In genomic region chr12:42125372-42125767, GRCh38 we compare ENCODE assay signal across 21 cellular contexts. TPM values are rescaled to one million over a fixed set of nuclear protein-coding genes. Genes with fewer than 3 reads are reported as not detected.
A peak's percentile ranks its signal among the peaks of the same experiment; 100 is the strongest.
DNase-seq lines count a peak whose midpoint lies in the region; ATAC-seq, FAIRE-seq and TF ChIP-seq lines count a peak whose summit lies in the region.
"Had no signal": no experiment of that assay in that cellular context is flagged by ENCODE, and none has a peak within 500 bp of the region (broad histone marks: within the 10 kb centered on the region; RNA-seq: fewer than 3 reads in every experiment).

No MANE protein-coding gene starts in this region.

- H2BK5ac ChIP-seq in IMR-90 (ENCODE audit: low read depth, low read length, poor library complexity, severe bottlenecking): no peak overlapping the region

- in situ Hi-C loops in IMR-90 (cut with MboI; ENCODE audit: low sequenced_read_pairs): loop anchor here (10.0 kb wide), 1 partner anchor 439 kb away; no protein-coding TSS in a partner anchor

- H2BK20ac ChIP-seq in IMR-90 (ENCODE audit: low read depth, low read length): no peak overlapping the region

- no peak for TF ChIP-seq CTCF in IMR-90 (conservative IDR thresholded peaks at IDR 0.05; ENCODE audit: low read depth, low read length)
- TF ChIP-seq CTCF in activated B cell treated with CpG ODN at 0.5 μM for 24 hours (IDR thresholded peaks at IDR 0.05): no peak

- H3K27ac Mint-ChIP-seq in activated B cell treated with CpG ODN at 0.5 μM for 24 hours: no peak overlapping the region
- no peak overlapping the region for H3K27ac Mint-ChIP-seq in naive thymus-derived CD4-positive, alpha-beta T cell
- H3K27ac Mint-ChIP-seq: activated CD8-positive, alpha-beta T cell treated with anti-CD3 and anti-CD28 coated beads for 36 hours; CD8-positive, alpha-beta T cell; dendritic cell treated with granulocyte-macrophage colony-stimulating factor and Interleukin-4, amounts not matched to agents 40 ng/mL and 50 ng/mL, for 4 days; nephron progenitor cell had no signal

- no peak overlapping the region for H3K27ac ChIP-seq in IMR-90 (ENCODE audit: insufficient read depth, low read length)
- no peak overlapping the region for H3K27ac ChIP-seq in naive thymus-derived CD4-positive, alpha-beta T cell (ENCODE audit: low read depth, low read length)
- H3K27ac ChIP-seq: transverse colon had no signal

- H4K8ac ChIP-seq in IMR-90 (ENCODE audit: low read depth in 2 of 2, low read length in 2 of 2): no peak overlapping the region

- H3K27me3 ChIP-seq in IMR-90 (ENCODE audit: control insufficient read depth, insufficient read depth, low read length): no peaks in the 10 kb centered on the region
- H3K27me3 ChIP-seq in naive thymus-derived CD4-positive, alpha-beta T cell (ENCODE audit: control insufficient read depth in 2 of 2, insufficient read depth in 2 of 2, low read length in 2 of 2): no peaks in the 10 kb centered on the region
- H3K27me3 ChIP-seq: transverse colon had no signal

- H2AFZ ChIP-seq in IMR-90 (replicated peaks; ENCODE audit: low read length, poor library complexity): no peak overlapping the region

- no peak overlapping the region for H3K4ac ChIP-seq in IMR-90 (ENCODE audit: low read depth, low read length)

- WGBS in IMR-90 (ENCODE audit: extremely low coverage in 2 of 2, insufficient read length in 1 of 2), 2 experiments: 14% methylated on average over 1 of the region's 1 CpG; no CpG with 5 or more reads in 1 of the 2 experiments

- H3K9me1 ChIP-seq in IMR-90 (ENCODE audit: insufficient read depth, low read length): peaks cover 5% of the 10 kb centered on the region; the same call in 1 of the 2 replicates

- H3K4me3 ChIP-seq in IMR-90 (ENCODE audit: insufficient read depth, low read depth, low read length): no peak overlapping the region
- no peak overlapping the region for H3K4me3 ChIP-seq in naive thymus-derived CD4-positive, alpha-beta T cell (ENCODE audit: low read length)
- H3K4me3 ChIP-seq: transverse colon had no signal

- H4K5ac ChIP-seq in IMR-90 (ENCODE audit: low read depth, low read length): no peak overlapping the region

- ATAC-seq in GM21619 (IDR thresholded peaks at IDR 0.05; ENCODE audit: unreplicated experiment) (peak; percentile 38), IMR-90 (ENCODE audit: low read depth) (peak; percentile 10; the same call in 1 of the 2 replicates), activated B cell treated with CpG ODN at 0.5 μM for 24 hours (ENCODE audit: low read depth) (peak; percentile 42)
- ATAC-seq in naive thymus-derived CD4-positive, alpha-beta T cell: peak; percentile 40
- ATAC-seq: activated CD8-positive, alpha-beta T cell treated with anti-CD3 and anti-CD28 coated beads for 36 hours; CD8-positive, alpha-beta T cell; Right ventricle myocardium inferior; sciatic nerve had no signal

- no peaks in the 10 kb centered on the region for H3K27me3 Mint-ChIP-seq in activated B cell treated with CpG ODN at 0.5 μM for 24 hours
- H3K27me3 Mint-ChIP-seq in naive thymus-derived CD4-positive, alpha-beta T cell: no peaks in the 10 kb centered on the region
- H3K27me3 Mint-ChIP-seq: activated CD8-positive, alpha-beta T cell treated with anti-CD3 and anti-CD28 coated beads for 36 hours; dendritic cell treated with granulocyte-macrophage colony-stimulating factor and Interleukin-4, amounts not matched to agents 40 ng/mL and 50 ng/mL, for 4 days had no signal

- TF ChIP-seq POLR2A in IMR-90 (IDR thresholded peaks at IDR 0.05; ENCODE audit: low read depth, low read length): no peak

- H3K9ac ChIP-seq in IMR-90 (ENCODE audit: low read depth, low read length): no peak overlapping the region

- no peak for FAIRE-seq in urothelium cell line (lab: Jason Lieb, UNC)
- FAIRE-seq: astrocyte had no signal

- no peak overlapping the region for H3K4me3 Mint-ChIP-seq in activated B cell treated with CpG ODN at 0.5 μM for 24 hours
- no peak overlapping the region for H3K4me3 Mint-ChIP-seq in naive thymus-derived CD4-positive, alpha-beta T cell
- H3K4me3 Mint-ChIP-seq: activated CD8-positive, alpha-beta T cell treated with anti-CD3 and anti-CD28 coated beads for 36 hours; CD8-positive, alpha-beta T cell; dendritic cell treated with granulocyte-macrophage colony-stimulating factor and Interleukin-4, amounts not matched to agents 40 ng/mL and 50 ng/mL, for 4 days; nephron progenitor cell had no signal

- H3K56ac ChIP-seq in IMR-90 (ENCODE audit: extremely low read depth, insufficient read depth, low read length): no peak overlapping the region

- no peaks in the 10 kb centered on the region; the same call in 1 of the 2 replicates for H3K4me1 ChIP-seq in IMR-90 (ENCODE audit: control insufficient read depth, insufficient read depth, low read length)
- H3K4me1 ChIP-seq in naive thymus-derived CD4-positive, alpha-beta T cell (ENCODE audit: control insufficient read depth in 2 of 2, insufficient read depth in 2 of 2, low read length in 2 of 2): no peaks in the 10 kb centered on the region

- intact Hi-C loops in IMR-90 (cut with micrococcal nuclease): loop anchor here (5.0 kb wide), 1 partner anchor 1212 kb away; no protein-coding TSS in a partner anchor
- intact Hi-C loops in activated B cell treated with CpG ODN at 0.5 μM for 24 hours (cut with micrococcal nuclease): loop anchor here (5.0 kb wide), 1 partner anchor 442 kb away; no protein-coding TSS in a partner anchor
- intact Hi-C loops in naive thymus-derived CD4-positive, alpha-beta T cell (cut with micrococcal nuclease): no loop called here

- H3K36me3 Mint-ChIP-seq in activated B cell treated with CpG ODN at 0.5 μM for 24 hours (ENCODE audit: low read depth): peaks cover 10% of the 10 kb centered on the region
- peaks cover 0 to 16% (median 3%) of the 10 kb centered on the region in 5 donors for H3K36me3 Mint-ChIP-seq in naive thymus-derived CD4-positive, alpha-beta T cell

- no peaks in the 10 kb centered on the region for H3K36me3 ChIP-seq in IMR-90 (ENCODE audit: control insufficient read depth, insufficient read depth, low read length)
- no peaks in the 10 kb centered on the region for H3K36me3 ChIP-seq in naive thymus-derived CD4-positive, alpha-beta T cell (ENCODE audit: control insufficient read depth in 2 of 3, insufficient read depth in 3 of 3, low read length in 3 of 3)
- H3K36me3 ChIP-seq: transverse colon had no signal

- H3K23ac ChIP-seq in IMR-90 (ENCODE audit: low read depth, low read length): no peak overlapping the region

- no peak overlapping the region for H3K14ac ChIP-seq in IMR-90 (replicated peaks; ENCODE audit: low read depth, low read length)

- no peaks in the 10 kb centered on the region for H3K9me3 ChIP-seq in IMR-90 (ENCODE audit: control insufficient read depth, insufficient read depth, low read length)
- H3K9me3 ChIP-seq in naive thymus-derived CD4-positive, alpha-beta T cell (ENCODE audit: control insufficient read depth in 2 of 3, low read length in 3 of 3): no peaks in the 10 kb centered on the region
- H3K9me3 ChIP-seq: transverse colon had no signal

- H4K91ac ChIP-seq in IMR-90 (ENCODE audit: insufficient read depth, low read depth, low read length): no peak overlapping the region

- H2AK9ac ChIP-seq in IMR-90 (replicated peaks; ENCODE audit: low read depth, low read length, poor library complexity): no peak overlapping the region

- H2BK120ac ChIP-seq in IMR-90 (ENCODE audit: low read depth, low read length): no peak overlapping the region

- H3K79me1 ChIP-seq in IMR-90 (ENCODE audit: low read depth in 1 of 2, low read length in 2 of 2): peaks cover 16 to 37% of the 10 kb centered on the region in 2 experiments; a peak in 2 of 4 replicates

- DNase-seq in IMR-90 (no peak), activated B cell treated with CpG ODN at 0.5 μM for 24 hours (no peak), NCI-H2107 treated with DMSO at 0.1 percent for 48 hours (lab: John Stamatoyannopoulos, UW; ENCODE audit: unreplicated experiment) (no peak), urothelium cell line (ENCODE audit: low spot score) (no peak)
- no peak for DNase-seq in naive thymus-derived CD4-positive, alpha-beta T cell
- no peak for DNase-seq in activated CD4-positive, alpha-beta T cell treated with anti-CD3 and anti-CD28 coated beads for 48 hours
- DNase-seq: activated CD8-positive, alpha-beta T cell treated with anti-CD3 and anti-CD28 coated beads for 36 hours; activated gamma-delta T cell treated with Interleukin-2 at 50 U/mL for 16 hours; CD8-positive, alpha-beta T cell; GOT3; NCI-H2081 treated with DMSO at 0.1 percent for 48 hours; NCI-H748 treated with DMSO at 0.1 percent for 48 hours; nephron progenitor cell; stimulated activated CD4-positive, alpha-beta T cell treated with anti-CD3 and anti-CD28 coated beads, Interleukin-2, amount 100 ng/mL, for 48 hours; T1000; transverse colon had no signal

- CTCF ChIA-PET in IMR-90 (lab: Yijun Ruan, JAX) (interaction anchor here (0.5 to 1.7 kb wide), 3 partner anchors 80 to 443 kb away, joined by 3 to 4 read pairs (median 3); no protein-coding TSS in a partner anchor), activated B cell treated with CpG ODN at 0.5 μM for 24 hours (lab: Charles Lee) (no interaction called here)
- CTCF ChIA-PET in naive thymus-derived CD4-positive, alpha-beta T cell (lab: Charles Lee): interaction anchor here (0.7 kb wide), 1 partner anchor 118 kb away, joined by 3 read pairs; no protein-coding TSS in a partner anchor

- no peak for TF ChIP-seq RAD21 in IMR-90 (IDR thresholded peaks at IDR 0.05; ENCODE audit: low read length)

- H2AK5ac ChIP-seq in IMR-90 (ENCODE audit: low read depth, low read length): no peak overlapping the region

- BruUV-seq in IMR-90 (replicated peaks; lab: Mats Ljungman, UMichigan): no TSS peak

- H2BK15ac ChIP-seq in IMR-90 (ENCODE audit: low read depth, low read length): no peak overlapping the region

- peaks cover 9% of the 10 kb centered on the region for H3K4me1 Mint-ChIP-seq in activated B cell treated with CpG ODN at 0.5 μM for 24 hours
- peaks cover 5 to 21% (median 16%) of the 10 kb centered on the region in 7 donors for H3K4me1 Mint-ChIP-seq in naive thymus-derived CD4-positive, alpha-beta T cell

- no peak overlapping the region for H3K4me2 ChIP-seq in IMR-90 (ENCODE audit: low read depth, low read length)

- peaks cover 14% of the 10 kb centered on the region; the same call in 1 of the 2 replicates for H4K20me1 ChIP-seq in IMR-90 (ENCODE audit: insufficient read depth, low read length)

- POLR2A ChIA-PET in IMR-90 (lab: Charles Lee; ENCODE audit: unreplicated experiment) (no interaction called here), activated B cell treated with CpG ODN at 0.5 μM for 24 hours (lab: Charles Lee) (no interaction called here)
- POLR2A ChIA-PET in naive thymus-derived CD4-positive, alpha-beta T cell (lab: Charles Lee): no interaction called here

- dilution Hi-C loops in IMR-90 (cut with HindIII; ENCODE audit: low sequenced_read_pairs, unreplicated experiment): no loop called here

- no peak overlapping the region for H3K18ac ChIP-seq in IMR-90 (ENCODE audit: low read depth, low read length)

- no peaks in the 10 kb centered on the region for H3K9me3 Mint-ChIP-seq in activated B cell treated with CpG ODN at 0.5 μM for 24 hours
- H3K9me3 Mint-ChIP-seq in naive thymus-derived CD4-positive, alpha-beta T cell: no peaks in the 10 kb centered on the region
- H3K9me3 Mint-ChIP-seq: activated CD8-positive, alpha-beta T cell treated with anti-CD3 and anti-CD28 coated beads for 36 hours; CD8-positive, alpha-beta T cell; dendritic cell treated with granulocyte-macrophage colony-stimulating factor and Interleukin-4, amounts not matched to agents 40 ng/mL and 50 ng/mL, for 4 days had no signal

RNA-seq across cellular contexts. Expression of gene GXYLT1, which starts 19.3 kb away (rescaled TPM):
- 8.6 and 18.1 TPM in 2 replicates for total RNA-seq in IMR-90 (2012; rRNA removed)
- polyA plus RNA-seq in IMR-90 (2012; rRNA removed): 6.4 and 8.5 TPM in 2 replicates
- polyA plus RNA-seq in IMR-90 (2012; cell fraction: cytosol; rRNA removed): 1.6 and 2.1 TPM in 2 replicates
- polyA plus RNA-seq in IMR-90 (2012; cell fraction: nucleus; rRNA removed; ENCODE audit: low replicate concordance): 1.2 and 4.1 TPM in 2 replicates
- 6.9 and 7.9 TPM in 2 replicates for total RNA-seq in activated B cell treated with CpG ODN at 0.5 μM for 24 hours
- total RNA-seq in naive thymus-derived CD4-positive, alpha-beta T cell: 1 to 10 TPM; 6.7 to 9.7 (median 7.2) TPM
- polyA plus RNA-seq in naive thymus-derived CD4-positive, alpha-beta T cell: 1 to 10 TPM; 2.6 to 2.7 TPM

Comparison
In these comparisons a context has a peak if more than half of its experiments do, and no peak if none do; other contexts are left out.
1. intact Hi-C loops: an anchor here in IMR-90 (5.0 kb wide) and activated B cell treated with CpG ODN at 0.5 μM for 24 hours (5.0 kb wide); none called in naive thymus-derived CD4-positive, alpha-beta T cell.